Comparison of ENCODE assay signal across 22 cellular contexts in the genomic region with DNA sequence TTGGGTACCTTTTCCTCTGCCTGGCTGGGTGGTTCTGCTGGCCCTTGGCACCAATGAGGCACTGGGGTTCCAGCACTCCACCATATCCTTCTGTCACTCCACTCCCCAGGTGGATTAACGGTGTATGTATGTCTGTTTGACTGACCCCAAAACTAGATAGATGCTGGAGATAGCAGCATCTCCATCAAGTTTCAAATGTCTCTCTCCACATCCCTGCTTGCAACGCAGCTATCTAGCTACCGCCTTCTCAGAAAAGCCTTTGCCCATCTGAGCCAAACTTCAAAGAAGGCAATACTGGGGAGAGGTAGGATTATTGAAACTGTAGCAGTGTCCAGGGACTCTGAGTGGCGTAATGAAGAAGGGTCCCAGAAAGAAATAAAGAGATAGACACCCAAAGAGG.
A peak's percentile ranks its signal among the peaks of the same experiment; 100 is the strongest.
DNase-seq lines count a peak whose midpoint lies in the region; ATAC-seq and TF ChIP-seq lines count a peak whose summit lies in the region.
"Had no signal": no experiment of that assay in that cellular context is flagged by ENCODE, and none has a peak within 500 bp of the region (broad histone marks: within the 10 kb centered on the region; RNA-seq: fewer than 3 reads in every experiment).

No MANE protein-coding gene starts in this region.

- TF ChIP-seq CTCF in MM.1S (IDR thresholded peaks at IDR 0.05; ENCODE audit: low read length), result no peak
- no peak for TF ChIP-seq CTCF in CD8-positive, alpha-beta T cell (IDR thresholded peaks at IDR 0.05)

- intact Hi-C loops in CD8-positive, alpha-beta T cell (cut with DNase I, micrococcal nuclease), result no loop called here

- no peaks in the 10 kb centered on the region for H4K20me1 ChIP-seq in MM.1S (ENCODE audit: insufficient read depth, low read length)

- POLR2A ChIA-PET in CD8-positive, alpha-beta T cell (lab: Charles Lee), result interaction anchor here (1.0 kb wide), 1 partner anchor 23 kb away, joined by 3 read pairs; no protein-coding TSS in a partner anchor

- H3K9me3 ChIP-seq in MM.1S (replicated peaks; ENCODE audit: insufficient read depth, low read length) (no peaks in the 10 kb centered on the region), iPS-15b (ENCODE audit: control insufficient read depth, insufficient read depth, low read length) (no peaks in the 10 kb centered on the region)
- no peaks in the 10 kb centered on the region for H3K9me3 ChIP-seq in CD8-positive, alpha-beta T cell (ENCODE audit: low read length)
- H3K9me3 ChIP-seq: A549, Caco-2 had no signal

- H3K79me2 ChIP-seq in MM.1S (ENCODE audit: low read length), result no peaks in the 10 kb centered on the region

- no peaks in the 10 kb centered on the region for H3K9me3 Mint-ChIP-seq in CD8-positive, alpha-beta T cell

- H3F3A ChIP-seq in MM.1S (ENCODE audit: insufficient read depth, low read length), result peaks cover 9% of the 10 kb centered on the region

- H3K9me2 ChIP-seq in MM.1S (replicated peaks; ENCODE audit: insufficient read depth, low read length), result no peaks in the 10 kb centered on the region

- no peak for ATAC-seq in HG02610 (IDR thresholded peaks at IDR 0.05; ENCODE audit: unreplicated experiment)
- ATAC-seq in CD8-positive, alpha-beta T cell, result no peak
- ATAC-seq: A549 had no signal

- peaks cover 80% of the 10 kb centered on the region for H3K27me3 Mint-ChIP-seq in CD8-positive, alpha-beta T cell (ENCODE audit: low read depth)

- H3K4me3 ChIP-seq in MM.1S (ENCODE audit: low read length) (peak overlapping the region; percentile 16; the same call in 1 of the 2 replicates), iPS-15b (ENCODE audit: low read depth, low read length) (peak overlapping the region; percentile 28)
- no peak overlapping the region for H3K4me3 ChIP-seq in CD8-positive, alpha-beta T cell (ENCODE audit: low read depth, low read length)
- H3K4me3 ChIP-seq: A549; BLaER1 treated with 17β-estradiol and CSF1 and Interleukin-3, amounts not matched to agents 10 nM and 100 nM had no signal

- no peaks in the 10 kb centered on the region for H3K36me3 Mint-ChIP-seq in CD8-positive, alpha-beta T cell
- H3K36me3 Mint-ChIP-seq: CD4-positive, alpha-beta memory T cell had no signal

- peaks cover 22% of the 10 kb centered on the region for H3K4me1 Mint-ChIP-seq in CD8-positive, alpha-beta T cell (ENCODE audit: low read depth)

- H3K27me3 ChIP-seq in MM.1S (replicated peaks; ENCODE audit: insufficient read depth, low read length), result peaks cover 96% of the 10 kb centered on the region
- peaks cover 98% of the 10 kb centered on the region for H3K27me3 ChIP-seq in iPS-15b (ENCODE audit: control insufficient read depth, insufficient read depth, low read length)
- peaks cover 70% of the 10 kb centered on the region for H3K27me3 ChIP-seq in CD8-positive, alpha-beta T cell (ENCODE audit: insufficient read depth, low read length)

- H3K36me3 ChIP-seq in MM.1S (replicated peaks; ENCODE audit: insufficient read depth, low read length) (no peaks in the 10 kb centered on the region), iPS-15b (ENCODE audit: control insufficient read depth, insufficient read depth, low read length) (no peaks in the 10 kb centered on the region)
- no peaks in the 10 kb centered on the region for H3K36me3 ChIP-seq in CD8-positive, alpha-beta T cell (ENCODE audit: insufficient read depth, low read length)
- H3K36me3 ChIP-seq: BLaER1 treated with 17β-estradiol and CSF1 and Interleukin-3, amounts not matched to agents 10 nM and 100 nM had no signal

- H3K27ac Mint-ChIP-seq in CD8-positive, alpha-beta T cell, result no peak overlapping the region
- H3K27ac Mint-ChIP-seq: CD4-positive, alpha-beta memory T cell had no signal

- no peak overlapping the region for H2AFZ ChIP-seq in MM.1S (ENCODE audit: low read length)

- CTCF ChIA-PET in CD8-positive, alpha-beta T cell (lab: Charles Lee), result interaction anchor here (0.5 to 4.8 kb wide), 5 partner anchors 13 to 194 kb away, joined by 3 to 37 read pairs (median 5); no protein-coding TSS in a partner anchor

- no peak overlapping the region for H3K9ac ChIP-seq in MM.1S (ENCODE audit: low read length)
- H3K9ac ChIP-seq in iPS-15b (ENCODE audit: low read depth, low read length), result no peak overlapping the region
- H3K9ac ChIP-seq: BLaER1 treated with 17β-estradiol and CSF1 and Interleukin-3, amounts not matched to agents 10 nM and 100 nM had no signal

- no peak overlapping the region for H3K4me3 Mint-ChIP-seq in CD8-positive, alpha-beta T cell
- H3K4me3 Mint-ChIP-seq: CD4-positive, alpha-beta memory T cell had no signal

- DNase-seq in MM.1S (no peak), caudate nucleus (lab: John Stamatoyannopoulos, UW) (no peak), NCI-H2029 treated with DMSO at 0.1 percent for 48 hours (lab: John Stamatoyannopoulos, UW) (no peak), SIG-M5 treated with dmso at 0.1 percent for 504 hours (lab: John Stamatoyannopoulos, UW; ENCODE audit: unreplicated experiment) (no peak)
- no peak for DNase-seq in CD8-positive, alpha-beta T cell
- DNase-seq: AML-193; Caco-2; CD4-positive, alpha-beta memory T cell; DMS79; EL; GDM1; KBM-7; NCI-H1048; NCI-H1417; NCI-H1694; NCI-H2081; NCI-H2227 treated with DMSO at 0.1 percent for 48 hours; Right ventricle myocardium superior had no signal

- H3K4me2 ChIP-seq in MM.1S (ENCODE audit: low read depth, low read length), result peak overlapping the region; percentile 43; the same call in 1 of the 2 replicates
- H3K4me2 ChIP-seq: A549; BLaER1 treated with 17β-estradiol and CSF1 and Interleukin-3, amounts not matched to agents 10 nM and 100 nM had no signal

- H3K4me1 ChIP-seq in MM.1S (ENCODE audit: low read length), result peaks cover 11% of the 10 kb centered on the region; the same call in 1 of the 2 replicates
- H3K4me1 ChIP-seq in iPS-15b (ENCODE audit: control insufficient read depth, insufficient read depth, low read length), result peaks cover 22% of the 10 kb centered on the region
- peaks cover 20% of the 10 kb centered on the region for H3K4me1 ChIP-seq in CD8-positive, alpha-beta T cell (ENCODE audit: insufficient read depth, low read length)
- H3K4me1 ChIP-seq: A549 had no signal

- H3K27ac ChIP-seq in MM.1S (ENCODE audit: low read length) (no peak overlapping the region), caudate nucleus (ENCODE audit: low read depth, low read length) (peak overlapping the region; percentile 36)
- H3K27ac ChIP-seq in CD8-positive, alpha-beta T cell (ENCODE audit: low read depth, low read length), result no peak overlapping the region
- H3K27ac ChIP-seq: A549; BLaER1 treated with 17β-estradiol and CSF1 and Interleukin-3, amounts not matched to agents 10 nM and 100 nM had no signal
